Comparison of ENCODE assay signal across 1 cellular context in genomic region chr1:41870076-41870562, GRCh38.
A peak's percentile ranks its signal among the peaks of the same experiment; 100 is the strongest.
TF ChIP-seq lines count a peak whose summit lies in the region.

No MANE protein-coding gene starts in this region.

TF ChIP-seq in GM12878, 131 proteins besides CTCF, POLR2A, EP300 and RAD21 (continued from another document and continues in another):
- TF ChIP-seq, protein P1, sequence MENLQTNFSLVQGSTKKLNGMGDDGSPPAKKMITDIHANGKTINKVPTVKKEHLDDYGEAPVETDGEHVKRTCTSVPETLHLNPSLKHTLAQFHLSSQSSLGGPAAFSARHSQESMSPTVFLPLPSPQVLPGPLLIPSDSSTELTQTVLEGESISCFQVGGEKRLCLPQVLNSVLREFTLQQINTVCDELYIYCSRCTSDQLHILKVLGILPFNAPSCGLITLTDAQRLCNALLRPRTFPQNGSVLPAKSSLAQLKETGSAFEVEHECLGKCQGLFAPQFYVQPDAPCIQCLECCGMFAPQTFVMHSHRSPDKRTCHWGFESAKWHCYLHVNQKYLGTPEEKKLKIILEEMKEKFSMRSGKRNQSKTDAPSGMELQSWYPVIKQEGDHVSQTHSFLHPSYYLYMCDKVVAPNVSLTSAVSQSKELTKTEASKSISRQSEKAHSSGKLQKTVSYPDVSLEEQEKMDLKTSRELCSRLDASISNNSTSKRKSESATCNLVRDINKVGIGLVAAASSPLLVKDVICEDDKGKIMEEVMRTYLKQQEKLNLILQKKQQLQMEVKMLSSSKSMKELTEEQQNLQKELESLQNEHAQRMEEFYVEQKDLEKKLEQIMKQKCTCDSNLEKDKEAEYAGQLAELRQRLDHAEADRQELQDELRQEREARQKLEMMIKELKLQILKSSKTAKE (IDR thresholded peaks at IDR 0.05; ENCODE audit: low read depth, poor library complexity, severe bottlenecking): peak; percentile 81
- TF ChIP-seq, protein P2, sequence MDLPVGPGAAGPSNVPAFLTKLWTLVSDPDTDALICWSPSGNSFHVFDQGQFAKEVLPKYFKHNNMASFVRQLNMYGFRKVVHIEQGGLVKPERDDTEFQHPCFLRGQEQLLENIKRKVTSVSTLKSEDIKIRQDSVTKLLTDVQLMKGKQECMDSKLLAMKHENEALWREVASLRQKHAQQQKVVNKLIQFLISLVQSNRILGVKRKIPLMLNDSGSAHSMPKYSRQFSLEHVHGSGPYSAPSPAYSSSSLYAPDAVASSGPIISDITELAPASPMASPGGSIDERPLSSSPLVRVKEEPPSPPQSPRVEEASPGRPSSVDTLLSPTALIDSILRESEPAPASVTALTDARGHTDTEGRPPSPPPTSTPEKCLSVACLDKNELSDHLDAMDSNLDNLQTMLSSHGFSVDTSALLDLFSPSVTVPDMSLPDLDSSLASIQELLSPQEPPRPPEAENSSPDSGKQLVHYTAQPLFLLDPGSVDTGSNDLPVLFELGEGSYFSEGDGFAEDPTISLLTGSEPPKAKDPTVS (IDR thresholded peaks at IDR 0.05; ENCODE audit: low read depth, low read length): no peak
- TF ChIP-seq TARDBP (IDR thresholded peaks at IDR 0.05; ENCODE audit: borderline replicate concordance): no peak
- no peak for TF ChIP-seq ZNF217 (IDR thresholded peaks at IDR 0.05)
- peak; percentile 53; the same call in 1 of the 2 replicates for TF ChIP-seq PAX5 (IDR thresholded peaks at IDR 0.05; ENCODE audit: borderline replicate concordance, low read depth, low read length)
- no peak; a peak in 1 of 4 replicates for TF ChIP-seq CEBPB (IDR thresholded peaks at IDR 0.05; ENCODE audit: borderline replicate concordance in 1 of 2, low read depth in 2 of 2, low read length in 2 of 2)
- no peak for TF ChIP-seq MYB (IDR thresholded peaks at IDR 0.05; ENCODE audit: borderline replicate concordance, low read depth, low read length)
- TF ChIP-seq YBX1 (IDR thresholded peaks at IDR 0.05): no peak
- TF ChIP-seq ZNF24 (IDR thresholded peaks at IDR 0.05): peak; percentile 96
- TF ChIP-seq FOXK2 (IDR thresholded peaks at IDR 0.05): no peak
- no peak for TF ChIP-seq HCFC1 (IDR thresholded peaks at IDR 0.05; ENCODE audit: low read length)
- TF ChIP-seq ZNF274 (IDR thresholded peaks at IDR 0.05; ENCODE audit: insufficient read depth, insufficient read length): no peak
- TF ChIP-seq JUNB (IDR thresholded peaks at IDR 0.05): peak; percentile 95
- peak; percentile 47 for TF ChIP-seq RELA (IDR thresholded peaks at IDR 0.05; ENCODE audit: borderline replicate concordance, partially characterized antibody)
- TF ChIP-seq, protein P3, sequence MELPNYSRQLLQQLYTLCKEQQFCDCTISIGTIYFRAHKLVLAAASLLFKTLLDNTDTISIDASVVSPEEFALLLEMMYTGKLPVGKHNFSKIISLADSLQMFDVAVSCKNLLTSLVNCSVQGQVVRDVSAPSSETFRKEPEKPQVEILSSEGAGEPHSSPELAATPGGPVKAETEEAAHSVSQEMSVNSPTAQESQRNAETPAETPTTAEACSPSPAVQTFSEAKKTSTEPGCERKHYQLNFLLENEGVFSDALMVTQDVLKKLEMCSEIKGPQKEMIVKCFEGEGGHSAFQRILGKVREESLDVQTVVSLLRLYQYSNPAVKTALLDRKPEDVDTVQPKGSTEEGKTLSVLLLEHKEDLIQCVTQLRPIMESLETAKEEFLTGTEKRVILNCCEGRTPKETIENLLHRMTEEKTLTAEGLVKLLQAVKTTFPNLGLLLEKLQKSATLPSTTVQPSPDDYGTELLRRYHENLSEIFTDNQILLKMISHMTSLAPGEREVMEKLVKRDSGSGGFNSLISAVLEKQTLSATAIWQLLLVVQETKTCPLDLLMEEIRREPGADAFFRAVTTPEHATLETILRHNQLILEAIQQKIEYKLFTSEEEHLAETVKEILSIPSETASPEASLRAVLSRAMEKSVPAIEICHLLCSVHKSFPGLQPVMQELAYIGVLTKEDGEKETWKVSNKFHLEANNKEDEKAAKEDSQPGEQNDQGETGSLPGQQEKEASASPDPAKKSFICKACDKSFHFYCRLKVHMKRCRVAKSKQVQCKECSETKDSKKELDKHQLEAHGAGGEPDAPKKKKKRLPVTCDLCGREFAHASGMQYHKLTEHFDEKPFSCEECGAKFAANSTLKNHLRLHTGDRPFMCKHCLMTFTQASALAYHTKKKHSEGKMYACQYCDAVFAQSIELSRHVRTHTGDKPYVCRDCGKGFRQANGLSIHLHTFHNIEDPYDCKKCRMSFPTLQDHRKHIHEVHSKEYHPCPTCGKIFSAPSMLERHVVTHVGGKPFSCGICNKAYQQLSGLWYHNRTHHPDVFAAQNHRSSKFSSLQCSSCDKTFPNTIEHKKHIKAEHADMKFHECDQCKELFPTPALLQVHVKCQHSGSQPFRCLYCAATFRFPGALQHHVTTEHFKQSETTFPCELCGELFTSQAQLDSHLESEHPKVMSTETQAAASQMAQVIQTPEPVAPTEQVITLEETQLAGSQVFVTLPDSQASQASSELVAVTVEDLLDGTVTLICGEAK (IDR thresholded peaks at IDR 0.05; ENCODE audit: borderline replicate concordance): no peak
- TF ChIP-seq, protein P4, sequence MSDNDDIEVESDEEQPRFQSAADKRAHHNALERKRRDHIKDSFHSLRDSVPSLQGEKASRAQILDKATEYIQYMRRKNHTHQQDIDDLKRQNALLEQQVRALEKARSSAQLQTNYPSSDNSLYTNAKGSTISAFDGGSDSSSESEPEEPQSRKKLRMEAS (IDR thresholded peaks at IDR 0.05; ENCODE audit: low read depth, low read length): no peak
- peak; percentile 58 for TF ChIP-seq PKNOX1 (IDR thresholded peaks at IDR 0.05)
- TF ChIP-seq TAF1 (IDR thresholded peaks at IDR 0.05; ENCODE audit: borderline replicate concordance, low read depth, low read length): no peak
- TF ChIP-seq SUPT20H (IDR thresholded peaks at IDR 0.05; ENCODE audit: borderline replicate concordance, control insufficient read depth, low read depth, low read length): no peak
- TF ChIP-seq, protein P5, sequence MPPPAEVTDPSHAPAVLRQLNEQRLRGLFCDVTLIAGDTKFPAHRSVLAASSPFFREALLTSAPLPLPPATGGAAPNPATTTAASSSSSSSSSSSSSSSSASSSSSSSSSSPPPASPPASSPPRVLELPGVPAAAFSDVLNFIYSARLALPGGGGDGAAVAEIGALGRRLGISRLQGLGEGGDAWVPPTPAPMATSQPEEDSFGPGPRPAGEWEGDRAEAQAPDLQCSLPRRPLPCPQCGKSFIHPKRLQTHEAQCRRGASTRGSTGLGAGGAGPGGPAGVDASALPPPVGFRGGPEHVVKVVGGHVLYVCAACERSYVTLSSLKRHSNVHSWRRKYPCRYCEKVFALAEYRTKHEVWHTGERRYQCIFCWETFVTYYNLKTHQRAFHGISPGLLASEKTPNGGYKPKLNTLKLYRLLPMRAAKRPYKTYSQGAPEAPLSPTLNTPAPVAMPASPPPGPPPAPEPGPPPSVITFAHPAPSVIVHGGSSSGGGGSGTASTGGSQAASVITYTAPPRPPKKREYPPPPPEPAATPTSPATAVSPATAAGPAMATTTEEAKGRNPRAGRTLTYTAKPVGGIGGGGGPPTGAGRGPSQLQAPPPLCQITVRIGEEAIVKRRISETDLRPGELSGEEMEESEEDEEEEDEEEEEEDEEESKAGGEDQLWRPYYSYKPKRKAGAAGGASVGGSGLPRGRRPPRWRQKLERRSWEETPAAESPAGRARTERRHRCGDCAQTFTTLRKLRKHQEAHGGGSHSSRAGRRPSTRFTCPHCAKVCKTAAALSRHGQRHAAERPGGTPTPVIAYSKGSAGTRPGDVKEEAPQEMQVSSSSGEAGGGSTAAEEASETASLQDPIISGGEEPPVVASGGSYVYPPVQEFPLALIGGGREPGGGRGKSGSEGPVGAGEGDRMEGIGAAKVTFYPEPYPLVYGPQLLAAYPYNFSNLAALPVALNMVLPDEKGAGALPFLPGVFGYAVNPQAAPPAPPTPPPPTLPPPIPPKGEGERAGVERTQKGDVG (CRISPR knock-in tag; IDR thresholded peaks at IDR 0.05): no peak
- TF ChIP-seq SRF (IDR thresholded peaks at IDR 0.05; ENCODE audit: low read depth in 2 of 2, low read length in 2 of 2): no peak
- TF ChIP-seq MEF2A (IDR thresholded peaks at IDR 0.05; ENCODE audit: insufficient read depth, low read depth, low read length): no peak
- no peak for TF ChIP-seq BRCA1 (IDR thresholded peaks at IDR 0.05; ENCODE audit: low read depth, low read length)
- TF ChIP-seq, protein P6, sequence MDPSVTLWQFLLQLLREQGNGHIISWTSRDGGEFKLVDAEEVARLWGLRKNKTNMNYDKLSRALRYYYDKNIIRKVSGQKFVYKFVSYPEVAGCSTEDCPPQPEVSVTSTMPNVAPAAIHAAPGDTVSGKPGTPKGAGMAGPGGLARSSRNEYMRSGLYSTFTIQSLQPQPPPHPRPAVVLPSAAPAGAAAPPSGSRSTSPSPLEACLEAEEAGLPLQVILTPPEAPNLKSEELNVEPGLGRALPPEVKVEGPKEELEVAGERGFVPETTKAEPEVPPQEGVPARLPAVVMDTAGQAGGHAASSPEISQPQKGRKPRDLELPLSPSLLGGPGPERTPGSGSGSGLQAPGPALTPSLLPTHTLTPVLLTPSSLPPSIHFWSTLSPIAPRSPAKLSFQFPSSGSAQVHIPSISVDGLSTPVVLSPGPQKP (IDR thresholded peaks at IDR 0.05; ENCODE audit: low read depth, low read length): no peak
- peak; percentile 37; the same call in 1 of the 2 replicates for TF ChIP-seq RUNX3 (IDR thresholded peaks at IDR 0.05; ENCODE audit: low read length)
- TF ChIP-seq NBN (IDR thresholded peaks at IDR 0.05): 0 out of 2 replicates have a peak, but pooled peaks have one; percentile 18
- no peak for TF ChIP-seq YY1 (IDR thresholded peaks at IDR 0.05; ENCODE audit: low read depth, low read length)
- TF ChIP-seq NR2C2 (IDR thresholded peaks at IDR 0.05; ENCODE audit: borderline replicate concordance, control insufficient read depth, insufficient read length, low read depth): no peak
- TF ChIP-seq E4F1 (IDR thresholded peaks at IDR 0.05; ENCODE audit: borderline replicate concordance, partially characterized antibody): no peak
- TF ChIP-seq ESRRA (IDR thresholded peaks at IDR 0.05; ENCODE audit: low read length): no peak
- TF ChIP-seq MTA3 (IDR thresholded peaks at IDR 0.05; ENCODE audit: borderline replicate concordance, low read length): 0 out of 2 replicates have a peak, but pooled peaks have one; percentile 36
- no peak for TF ChIP-seq USF1 (IDR thresholded peaks at IDR 0.05; ENCODE audit: borderline replicate concordance, extremely low read length, insufficient read depth, low read depth, low read length)
- no peak for TF ChIP-seq NRF1 (conservative IDR thresholded peaks at IDR 0.05; ENCODE audit: low read depth, low read length)
- TF ChIP-seq GABPA (IDR thresholded peaks at IDR 0.05; ENCODE audit: low read depth): no peak
- no peak for TF ChIP-seq CBFB (IDR thresholded peaks at IDR 0.05; ENCODE audit: low read depth)
- no peak for TF ChIP-seq KLF5 (IDR thresholded peaks at IDR 0.05; ENCODE audit: partially characterized antibody)
- TF ChIP-seq USF2 (IDR thresholded peaks at IDR 0.05; ENCODE audit: borderline replicate concordance, low read depth, low read length): no peak
- TF ChIP-seq ATF7 (IDR thresholded peaks at IDR 0.05; ENCODE audit: low read depth): peak; percentile 84
- TF ChIP-seq HDAC2 (IDR thresholded peaks at IDR 0.05): no peak
- peak; percentile 56; the same call in 1 of the 2 replicates for TF ChIP-seq IRF4 (IDR thresholded peaks at IDR 0.05; ENCODE audit: low read depth, low read length)
- TF ChIP-seq EZH2 (IDR thresholded peaks at IDR 0.05; ENCODE audit: borderline replicate concordance, control insufficient read depth, low read depth, low read length): no peak
- no peak for TF ChIP-seq POLR2AphosphoS5 (IDR thresholded peaks at IDR 0.05; ENCODE audit: low read length)
- TF ChIP-seq, protein P7, sequence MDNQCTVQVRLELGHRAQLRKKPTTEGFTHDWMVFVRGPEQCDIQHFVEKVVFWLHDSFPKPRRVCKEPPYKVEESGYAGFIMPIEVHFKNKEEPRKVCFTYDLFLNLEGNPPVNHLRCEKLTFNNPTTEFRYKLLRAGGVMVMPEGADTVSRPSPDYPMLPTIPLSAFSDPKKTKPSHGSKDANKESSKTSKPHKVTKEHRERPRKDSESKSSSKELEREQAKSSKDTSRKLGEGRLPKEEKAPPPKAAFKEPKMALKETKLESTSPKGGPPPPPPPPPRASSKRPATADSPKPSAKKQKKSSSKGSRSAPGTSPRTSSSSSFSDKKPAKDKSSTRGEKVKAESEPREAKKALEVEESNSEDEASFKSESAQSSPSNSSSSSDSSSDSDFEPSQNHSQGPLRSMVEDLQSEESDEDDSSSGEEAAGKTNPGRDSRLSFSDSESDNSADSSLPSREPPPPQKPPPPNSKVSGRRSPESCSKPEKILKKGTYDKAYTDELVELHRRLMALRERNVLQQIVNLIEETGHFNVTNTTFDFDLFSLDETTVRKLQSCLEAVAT (IDR thresholded peaks at IDR 0.05): no peak; the same call in 1 of the 2 replicates
